16 cellular contexts compared by ENCODE assay signal in the genomic region with DNA sequence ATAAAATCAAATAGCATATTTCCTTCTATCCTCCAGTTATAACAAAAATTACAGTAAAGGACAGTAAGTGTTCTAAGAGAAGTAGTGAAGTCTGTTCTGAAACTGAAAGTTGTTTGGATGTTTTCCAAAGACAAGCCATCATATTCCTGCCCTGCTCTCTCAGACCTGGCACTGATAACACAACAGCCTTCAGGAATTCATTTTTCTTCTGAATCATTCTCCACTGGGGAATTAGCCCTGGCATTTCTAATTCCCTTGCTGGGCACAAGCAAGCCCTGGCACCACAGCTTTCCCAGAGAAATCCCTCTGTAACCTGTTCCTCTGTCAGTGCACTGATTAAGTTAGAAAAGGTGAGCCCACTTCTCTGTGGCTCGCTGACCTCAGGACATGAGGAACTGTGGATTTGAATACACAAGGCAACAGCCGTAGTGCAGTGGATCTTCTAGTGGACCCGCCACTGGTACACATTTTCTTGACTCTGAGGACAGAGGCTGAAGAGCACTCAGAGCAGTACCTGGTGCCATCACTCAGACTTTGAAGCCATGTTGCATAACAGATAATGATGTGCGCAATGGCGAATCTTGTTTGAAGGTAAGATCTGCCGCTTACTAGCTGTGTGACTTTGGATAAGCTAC.
DNase-seq lines count a peak whose midpoint lies in the region; FAIRE-seq and TF ChIP-seq lines count a peak whose summit lies in the region.
"Had no signal": no experiment of that assay in that cellular context is flagged by ENCODE, and none has a peak within 500 bp of the region (broad histone marks: within the 10 kb centered on the region; RNA-seq: fewer than 3 reads in every experiment).

No MANE protein-coding gene starts in this region.

- no peak overlapping the region for H3K4me3 Mint-ChIP-seq in activated naive CD8-positive, alpha-beta T cell treated with anti-CD3 and anti-CD28 coated beads for 36 hours
- H3K4me3 Mint-ChIP-seq: IgD-negative memory B cell; naive thymus-derived CD4-positive, alpha-beta T cell had no signal

- peaks cover 5% of the 10 kb centered on the region for H3K27me3 Mint-ChIP-seq in activated naive CD8-positive, alpha-beta T cell treated with anti-CD3 and anti-CD28 coated beads for 36 hours
- H3K27me3 Mint-ChIP-seq: IgD-negative memory B cell had no signal

- H3K27ac Mint-ChIP-seq in activated naive CD8-positive, alpha-beta T cell treated with anti-CD3 and anti-CD28 coated beads for 36 hours, result no peak overlapping the region
- H3K27ac Mint-ChIP-seq: IgD-negative memory B cell; naive thymus-derived CD4-positive, alpha-beta T cell had no signal

- peak; percentile 57 for FAIRE-seq in A204.1 (lab: Jason Lieb, UNC)

- no peak for TF ChIP-seq CTCF in coronary artery (IDR thresholded peaks at IDR 0.05)

- no peaks in the 10 kb centered on the region for H3K9me3 Mint-ChIP-seq in activated naive CD8-positive, alpha-beta T cell treated with anti-CD3 and anti-CD28 coated beads for 36 hours
- H3K9me3 Mint-ChIP-seq: IgD-negative memory B cell; naive thymus-derived CD4-positive, alpha-beta T cell had no signal

- H3K27ac ChIP-seq in coronary artery, result peak overlapping the region; percentile 33 to 77
- H3K27ac ChIP-seq: epithelial cell of prostate had no signal

- H3K36me3 Mint-ChIP-seq in activated naive CD8-positive, alpha-beta T cell treated with anti-CD3 and anti-CD28 coated beads for 36 hours, result no peaks in the 10 kb centered on the region
- H3K36me3 Mint-ChIP-seq: IgD-negative memory B cell; naive thymus-derived CD4-positive, alpha-beta T cell had no signal

- H3K4me3 ChIP-seq in coronary artery, result no peak overlapping the region
- H3K4me3 ChIP-seq: smooth muscle cell, uterus had no signal

- H3K4me1 Mint-ChIP-seq in activated naive CD8-positive, alpha-beta T cell treated with anti-CD3 and anti-CD28 coated beads for 36 hours, result no peaks in the 10 kb centered on the region
- H3K4me1 Mint-ChIP-seq: naive thymus-derived CD4-positive, alpha-beta T cell had no signal

- DNase-seq in LHCN-M2 (ENCODE audit: low read depth), result peak; percentile 85
- no peak for DNase-seq in coronary artery (ENCODE audit: low spot score)
- DNase-seq in myocyte (ENCODE audit: low read depth), result peak; percentile 64
- DNase-seq in hypothalamus (lab: John Stamatoyannopoulos, UW), result no peak
- no peak for DNase-seq in activated naive CD8-positive, alpha-beta T cell treated with anti-CD3 and anti-CD28 coated beads for 36 hours
- no peak for DNase-seq in SHP77 treated with DMSO at 0.1 percent for 48 hours (lab: John Stamatoyannopoulos, UW)
- no peak for DNase-seq in germinal center (ENCODE audit: low spot score)
- DNase-seq: activated T-cell treated with anti-CD3 and anti-CD28 coated beads, Interleukin-2, amount 50 U/mL, for 1 hour; DND-41; naive thymus-derived CD4-positive, alpha-beta T cell; NCI-H1694; uterus had no signal

Comparison
In these comparisons a context has a peak if more than half of its experiments do, and no peak if none do; other contexts are left out.
1. DNase-seq: peak in LHCN-M2 (single experiment) and myocyte (single experiment); none in coronary artery (single experiment), hypothalamus (0 of 51), activated naive CD8-positive, alpha-beta T cell treated with anti-CD3 and anti-CD28 coated beads for 36 hours (single experiment), SHP77 treated with DMSO at 0.1 percent for 48 hours (single experiment) and germinal center (single experiment).